Comparison of ENCODE assay signal across 3 cellular contexts in the genomic region with DNA sequence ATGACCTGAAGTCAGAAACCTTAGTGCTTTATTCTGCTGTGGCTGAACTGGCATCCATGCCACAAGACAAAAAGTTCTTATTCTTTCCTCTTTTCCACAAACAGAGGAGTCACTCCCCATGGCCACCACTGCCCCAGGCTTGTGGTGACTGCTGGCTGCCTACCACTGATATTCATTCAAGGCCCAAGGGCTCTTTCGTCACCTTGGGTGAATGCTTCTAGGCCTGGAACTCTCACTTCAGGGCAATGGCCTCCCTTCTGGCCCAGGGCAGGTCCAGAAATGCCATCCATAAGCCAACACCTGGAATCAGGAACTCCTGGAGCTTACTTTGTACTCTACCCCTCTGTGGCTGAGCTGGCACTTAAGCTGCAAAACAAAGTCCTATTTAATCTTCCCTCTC.
"Had no signal": no experiment of that assay in that cellular context is flagged by ENCODE, and none has a peak within 500 bp of the region (broad histone marks: within the 10 kb centered on the region; RNA-seq: fewer than 3 reads in every experiment).

No MANE protein-coding gene starts in this region.

- DNase-seq: GDM1, GF-D8 had no signal

- H3K4me3 ChIP-seq: GM12878 had no signal
